In the genomic region with DNA sequence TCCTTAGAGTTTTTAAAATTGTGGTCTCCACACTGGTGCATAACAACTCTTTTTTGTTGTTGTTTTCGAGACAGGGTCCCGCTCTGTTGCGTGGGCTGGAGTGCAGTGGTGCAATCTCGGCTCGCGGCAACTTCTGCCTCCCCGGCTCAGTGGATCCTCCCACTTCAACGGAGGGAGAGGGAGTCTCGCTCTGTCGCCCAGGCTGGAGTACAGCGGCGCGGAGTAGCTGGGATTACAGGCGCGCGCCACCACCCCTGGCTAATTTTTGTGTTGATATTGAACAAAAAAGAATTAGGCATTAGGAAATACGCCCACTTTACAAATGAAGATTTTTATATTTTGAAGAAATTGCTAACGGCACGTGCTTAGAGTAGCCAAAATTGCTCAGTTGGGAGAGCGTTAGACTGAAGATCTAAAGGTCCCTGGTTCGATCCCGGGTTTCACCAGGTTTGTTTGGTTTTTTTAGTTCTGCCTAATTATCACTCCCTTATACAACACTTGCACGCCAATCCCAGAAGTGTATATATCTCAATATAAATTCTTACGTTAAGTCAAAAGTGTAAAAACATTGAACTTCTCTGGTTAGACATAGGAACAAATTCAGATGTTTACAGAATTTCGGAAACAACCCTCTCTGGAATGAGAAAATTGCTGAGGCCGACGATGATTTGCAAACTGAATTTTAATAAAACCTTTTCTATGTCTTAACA, we compare ENCODE assay signal across 28 cellular contexts.
DNase-seq lines count a peak whose midpoint lies in the region; ATAC-seq, FAIRE-seq and TF ChIP-seq lines count a peak whose summit lies in the region.
"Had no signal": no experiment of that assay in that cellular context is flagged by ENCODE, and none has a peak within 500 bp of the region (broad histone marks: within the 10 kb centered on the region; RNA-seq: fewer than 3 reads in every experiment).

No MANE protein-coding gene starts in this region.

- no peak overlapping the region for H3K4ac ChIP-seq in H9 (ENCODE audit: low read depth, low read length)

- no peaks in the 10 kb centered on the region for H3K9me2 ChIP-seq in hepatocyte (replicated peaks; ENCODE audit: insufficient read depth)

- no peaks in the 10 kb centered on the region for H3K9me3 ChIP-seq in A549
- no peaks in the 10 kb centered on the region for H3K9me3 ChIP-seq in H9 (ENCODE audit: control insufficient read depth, low read depth, low read length)
- no peaks in the 10 kb centered on the region for H3K9me3 ChIP-seq in hepatocyte (ENCODE audit: low read depth)
- H3K9me3 ChIP-seq: left ventricle myocardium inferior, uterus had no signal

- DNase-seq in A549 (ENCODE audit: low read depth in 1 of 2, low spot score in 1 of 2) (peak in 1 of 2 experiments; percentile 57), H9 (no peak), hepatocyte (ENCODE audit: low spot score) (no peak), HuH-7.5 (ENCODE audit: low spot score) (no peak), DMS53 (lab: John Stamatoyannopoulos, UW) (no peak)
- DNase-seq in activated T-cell treated with anti-CD3 and anti-CD28 coated beads, Interleukin-2, amount 50 U/mL, for 1 hour: no peak
- DNase-seq in activated effector memory CD4-positive, alpha-beta T cell treated with Interleukin-2 at 50 U/mL for 16 hours: no peak
- DNase-seq: ACHN; activated CD8-positive, alpha-beta memory T cell treated with anti-CD3 and anti-CD28 coated beads, Interleukin-2, amount 50 U/mL, for 48 hours; activated gamma-delta T cell treated with Interleukin-2 at 50 U/mL for 16 hours; C1 segment of cervical spinal cord; caudate nucleus; erythroblast; GOT3; left ventricle myocardium inferior; NCI-H1694; NCI-H526 treated with DMSO at 0.1 percent for 48 hours; PC-3; sigmoid colon; uterus had no signal

- no peak overlapping the region for H4K5ac ChIP-seq in H9 (ENCODE audit: insufficient read length, low read depth, low read length)

- peak overlapping the region; percentile 57 to 74 for H3K4me3 Mint-ChIP-seq in H9
- H3K4me3 Mint-ChIP-seq: IgD-negative memory B cell; T-helper 1 cell treated with Interleukin-12 subunit alpha and Interleukin-12 subunit beta and Interleukin-4 antibody, amounts not matched to agents 30 μg/mL and 1 μg/mL, for 36 hours had no signal

- H3K4me2 ChIP-seq in A549 (peak overlapping the region; percentile 55), H9 (ENCODE audit: insufficient read depth, insufficient read length, low read length) (peak overlapping the region; percentile 83), hepatocyte (peak overlapping the region; percentile 28)

- no peak overlapping the region for H2BK20ac ChIP-seq in H9 (ENCODE audit: low read depth, low read length, poor library complexity, severe bottlenecking)

- no peak overlapping the region for H2BK5ac ChIP-seq in H9 (ENCODE audit: insufficient read length, low read length)

- H3T11ph ChIP-seq in H9 (ENCODE audit: low read length): no peak overlapping the region

- H3K4me3 ChIP-seq in A549 (peak overlapping the region; percentile 41), hepatocyte (no peak overlapping the region)
- H3K4me3 ChIP-seq: gastroesophageal sphincter, GM12878, left ventricle myocardium inferior, sigmoid colon, uterus had no signal

- H4K91ac ChIP-seq in H9 (ENCODE audit: insufficient read length, low read depth, low read length): no peak overlapping the region

- no peak overlapping the region for H2AK5ac ChIP-seq in H9 (ENCODE audit: insufficient read length, low read length)

- TF ChIP-seq EP300 in A549 (IDR thresholded peaks at IDR 0.05): no peak

- no peaks in the 10 kb centered on the region for H4K20me1 ChIP-seq in H9 (ENCODE audit: control insufficient read depth, insufficient read depth, insufficient read length)
- no peaks in the 10 kb centered on the region for H4K20me1 ChIP-seq in hepatocyte (ENCODE audit: insufficient read depth, poor library complexity, severe bottlenecking)

- peaks cover 94% of the 10 kb centered on the region for H3K27me3 Mint-ChIP-seq in H9 (ENCODE audit: low read depth)

- no peak overlapping the region for H3K14ac ChIP-seq in H9 (ENCODE audit: insufficient read depth, low read length)

- no peak overlapping the region for H2BK120ac ChIP-seq in H9 (ENCODE audit: low read depth, low read length, poor library complexity, severe bottlenecking)

- no peaks in the 10 kb centered on the region for H3K36me3 ChIP-seq in hepatocyte (replicated peaks; ENCODE audit: insufficient read depth, low read depth)
- H3K36me3 ChIP-seq: gastroesophageal sphincter, left ventricle myocardium inferior, neural progenitor cell, sigmoid colon, uterus had no signal

- H3K9ac ChIP-seq in H9 (ENCODE audit: extremely low read depth, insufficient read length, low read length): no peak overlapping the region
- H3K9ac ChIP-seq: neural progenitor cell had no signal

- CTCF ChIA-PET in A549 (lab: Yijun Ruan, JAX): no interaction called here

- H2AFZ ChIP-seq in H9 (ENCODE audit: low read length) (no peak overlapping the region), hepatocyte (no peak overlapping the region)
- H2AFZ ChIP-seq: neural progenitor cell had no signal

- TF ChIP-seq RAD21 in A549 (conservative IDR thresholded peaks at IDR 0.05 in 1 of 2, IDR thresholded peaks at IDR 0.05 in 1 of 2): no peak

- WGBS in A549 (ENCODE audit: missing lambda C conversion rate): 3% methylated on average over 27 of the region's 27 CpGs
- WGBS in H9 (ENCODE audit: extremely low coverage, insufficient read length, low lambda C conversion rate): no CpG with 5 or more reads among the region's 27 CpGs
- 25% methylated on average over 27 of the region's 27 CpGs for WGBS in hepatocyte (ENCODE audit: low lambda C conversion rate, missing lambda C conversion rate)

- H4K8ac ChIP-seq in H9 (replicated peaks; ENCODE audit: insufficient read length, low read depth, low read length): no peak overlapping the region

- H3K56ac ChIP-seq in H9 (ENCODE audit: insufficient read length, low read depth, low read length): no peak overlapping the region

- H3K27me3 ChIP-seq in H9 (ENCODE audit: insufficient read depth, low read length): peaks cover 56% of the 10 kb centered on the region
- H3K27me3 ChIP-seq in hepatocyte: peaks cover 87% of the 10 kb centered on the region

- TF ChIP-seq CTCF in A549 (IDR thresholded peaks at IDR 0.05) (no peak), H9 (conservative IDR thresholded peaks at IDR 0.05) (no peak), hepatocyte (IDR thresholded peaks at IDR 0.05; ENCODE audit: poor library complexity) (no peak)

- TF ChIP-seq POLR2A in A549 (IDR thresholded peaks at IDR 0.05; ENCODE audit: low read length): no peak

- no peak overlapping the region for H2BK15ac ChIP-seq in H9 (ENCODE audit: low read depth, low read length)

- ATAC-seq in A549: peak; percentile 89 to 91
- peak; percentile 47; the same call in 1 of the 3 replicates for ATAC-seq in SK-N-SH treated with all-trans-retinoic acid at 6 μM for 48 hours
- ATAC-seq: gastroesophageal sphincter, GM12878, PC-3 had no signal

- no peaks in the 10 kb centered on the region for H3K36me3 Mint-ChIP-seq in H9 (ENCODE audit: insufficient read depth in 1 of 3, low read depth in 3 of 3)
- H3K36me3 Mint-ChIP-seq: IgD-negative memory B cell, neural progenitor cell had no signal

- no peak overlapping the region for H3K23ac ChIP-seq in H9 (ENCODE audit: insufficient read length, low read depth, low read length)

- POLR2A ChIA-PET in A549 (lab: Yijun Ruan, JAX): no interaction called here

- H3K18ac ChIP-seq in H9 (ENCODE audit: insufficient read length, low read depth, low read length): no peak overlapping the region

- no peak for FAIRE-seq in A549 (lab: Jason Lieb, UNC)
- FAIRE-seq: D721Med, GM12878, GM19239 had no signal

- H3K4me1 ChIP-seq in A549 (no peaks in the 10 kb centered on the region), H9 (ENCODE audit: insufficient read depth, low read length) (no peaks in the 10 kb centered on the region; the same call in 1 of the 2 replicates), hepatocyte (ENCODE audit: insufficient read depth) (peaks cover 7% of the 10 kb centered on the region)
- H3K4me1 ChIP-seq: gastroesophageal sphincter, left ventricle myocardium inferior, sigmoid colon, uterus had no signal

- peaks cover 40 to 42% of the 10 kb centered on the region in 2 experiments for H3K4me1 Mint-ChIP-seq in H9
- H3K4me1 Mint-ChIP-seq: neural progenitor cell had no signal

- no peak overlapping the region for H3K27ac Mint-ChIP-seq in H9
- H3K27ac Mint-ChIP-seq: neural progenitor cell had no signal

- H3K79me2 ChIP-seq in H9 (ENCODE audit: insufficient read depth, low read length) (no peaks in the 10 kb centered on the region), hepatocyte (no peaks in the 10 kb centered on the region)

- no peak overlapping the region for H2BK12ac ChIP-seq in H9 (ENCODE audit: insufficient read length, low read depth, low read length)

- peak overlapping the region in 1 of 2 experiments; percentile 64; a peak in 2 of 6 replicates for H3K27ac ChIP-seq in A549
- H3K27ac ChIP-seq in H9 (ENCODE audit: insufficient read length, low read depth, low read length): no peak overlapping the region
- H3K27ac ChIP-seq in hepatocyte: no peak overlapping the region
- H3K27ac ChIP-seq: gastroesophageal sphincter, left ventricle myocardium inferior, neural progenitor cell, sigmoid colon, uterus had no signal

- H3K79me1 ChIP-seq in H9 (ENCODE audit: insufficient read depth, low read depth, low read length, poor library complexity, severe bottlenecking): no peaks in the 10 kb centered on the region

- peaks cover 0 to 10% of the 10 kb centered on the region in 2 experiments; a peak in 2 of 5 replicates for H3K9me3 Mint-ChIP-seq in H9

- no peaks in the 10 kb centered on the region for H3K23me2 ChIP-seq in H9 (ENCODE audit: insufficient read length, low read depth, low read length, poor library complexity, severe bottlenecking)

TF ChIP-seq in SK-N-SH treated with all-trans-retinoic acid at 6 μM for 48 hours, 23 proteins besides CTCF, POLR2A, EP300 and RAD21 (continues in another document):
- TF ChIP-seq ZFP3 (CRISPR knock-in tag; IDR thresholded peaks at IDR 0.05) (no peak), ARNTL (CRISPR knock-in tag; IDR thresholded peaks at IDR 0.05; ENCODE audit: borderline replicate concordance, low read depth) (no peak), ESRRG (CRISPR knock-in tag; IDR thresholded peaks at IDR 0.05) (no peak), TCF4 (CRISPR knock-in tag; IDR thresholded peaks at IDR 0.05; ENCODE audit: borderline replicate concordance) (no peak), TOX (CRISPR knock-in tag; IDR thresholded peaks at IDR 0.05; ENCODE audit: borderline replicate concordance) (no peak), BACH2 (CRISPR knock-in tag; IDR thresholded peaks at IDR 0.05; ENCODE audit: borderline replicate concordance) (no peak)

Comparison
In these comparisons a context has a peak if more than half of its experiments do, and no peak if none do; other contexts are left out.
1. H3K4me2 ChIP-seq: peak in every context shown above with its lines; median percentile 83 in H9; 55 in A549; 28 in hepatocyte.